23 cellular contexts compared by ENCODE assay signal in the genomic region with DNA sequence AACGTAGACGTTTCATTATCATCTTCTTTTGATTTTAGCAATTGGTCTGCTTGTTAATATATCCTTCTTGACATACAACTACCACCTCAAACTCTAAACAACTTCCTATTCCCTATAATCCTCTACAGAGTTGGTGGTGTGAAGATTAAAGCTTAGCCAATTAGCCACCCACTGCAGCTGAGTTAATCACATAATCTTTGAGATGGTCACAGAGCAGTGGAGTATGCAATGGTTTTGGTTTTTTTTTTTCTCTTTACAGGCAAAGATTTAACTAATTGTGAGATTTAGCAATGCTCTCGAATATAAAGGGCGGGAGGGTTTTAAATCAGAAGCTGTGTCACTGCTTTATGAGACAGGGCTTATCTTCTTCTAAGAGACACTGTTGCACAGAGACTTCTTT. TPM values are rescaled to one million over a fixed set of nuclear protein-coding genes. Genes with fewer than 3 reads are reported as not detected.
"Had no signal": no experiment of that assay in that cellular context is flagged by ENCODE, and none has a peak within 500 bp of the region (broad histone marks: within the 10 kb centered on the region; RNA-seq: fewer than 3 reads in every experiment).

No MANE protein-coding gene starts in this region.

- ATAC-seq: activated T-cell treated with anti-CD3 and anti-CD28 coated beads, Interleukin-2, amount 50 U/mL, for 72 hours; T-helper 17 cell had no signal

- H3K27me3 ChIP-seq: MG63 had no signal

- H3K4me3 Mint-ChIP-seq: activated CD4-positive, alpha-beta memory T cell treated with anti-CD3 and anti-CD28 coated beads for 36 hours; activated CD4-positive, alpha-beta T cell treated with anti-CD3 and anti-CD28 coated beads, Interleukin-2, amount 10 ng/mL, durations not matched to agents 7 days and 5 days; activated naive CD4-positive, alpha-beta T cell treated with anti-CD3 and anti-CD28 coated beads, Interleukin-2, amount 10 ng/mL, durations not matched to agents 7 days and 5 days; activated naive CD8-positive, alpha-beta T cell treated with anti-CD3 and anti-CD28 coated beads for 36 hours; activated T-cell treated with anti-CD3 and anti-CD28 coated beads, Interleukin-2, amount 50 U/mL, for 72 hours; T-helper 17 cell had no signal

- H3K4me3 ChIP-seq: MG63, PC-9 had no signal

- H2AFZ ChIP-seq: PC-9 had no signal

- H3K9me3 ChIP-seq: MG63 had no signal

- H3K27ac ChIP-seq: PC-9 had no signal

- H3K4me1 Mint-ChIP-seq: activated CD4-positive, alpha-beta T cell treated with anti-CD3 and anti-CD28 coated beads, Interleukin-2, amount 10 ng/mL, durations not matched to agents 7 days and 5 days; activated naive CD4-positive, alpha-beta T cell treated with anti-CD3 and anti-CD28 coated beads, Interleukin-2, amount 10 ng/mL, durations not matched to agents 7 days and 5 days; activated naive CD8-positive, alpha-beta T cell treated with anti-CD3 and anti-CD28 coated beads for 36 hours had no signal

- H3K4me2 ChIP-seq: PC-9 had no signal

- DNase-seq: activated CD4-positive, alpha-beta memory T cell treated with anti-CD3 and anti-CD28 coated beads for 36 hours; activated CD4-positive, alpha-beta T cell treated with anti-CD3 and anti-CD28 coated beads, Interleukin-2, amount 10 ng/mL, durations not matched to agents 7 days and 5 days; activated CD4-positive, CD25-positive, alpha-beta regulatory T cell; activated CD8-positive, alpha-beta memory T cell treated with anti-CD3 and anti-CD28 coated beads for 24 hours; activated gamma-delta T cell treated with Interleukin-2 at 50 U/mL for 16 hours; activated naive CD4-positive, alpha-beta T cell treated with anti-CD3 and anti-CD28 coated beads, Interleukin-2, amount 10 ng/mL, durations not matched to agents 7 days and 5 days; activated naive CD8-positive, alpha-beta T cell treated with anti-CD3 and anti-CD28 coated beads for 36 hours; activated T-cell treated with anti-CD3 and anti-CD28 coated beads, Interleukin-2, amount 50 U/mL, for 72 hours; MG63; NCI-H1105; NCI-H1436; NCI-H187; NCI-H2081; NCI-H510A treated with DMSO at 0.1 percent for 48 hours; NCI-H774; PC-9; SHP77 treated with DMSO at 0.1 percent for 48 hours; T-helper 17 cell; T-helper 9 cell had no signal

- H3K27ac Mint-ChIP-seq: activated CD4-positive, alpha-beta memory T cell treated with anti-CD3 and anti-CD28 coated beads for 36 hours; activated CD4-positive, alpha-beta T cell treated with anti-CD3 and anti-CD28 coated beads, Interleukin-2, amount 10 ng/mL, durations not matched to agents 7 days and 5 days; activated naive CD4-positive, alpha-beta T cell treated with anti-CD3 and anti-CD28 coated beads, Interleukin-2, amount 10 ng/mL, durations not matched to agents 7 days and 5 days; activated naive CD8-positive, alpha-beta T cell treated with anti-CD3 and anti-CD28 coated beads for 36 hours; activated T-cell treated with anti-CD3 and anti-CD28 coated beads, Interleukin-2, amount 50 U/mL, for 72 hours; activated T-helper 2 cell treated with anti-CD3 and anti-CD28 coated beads, Interferon-gamma antibody, Interleukin-2, Interleukin-4, amounts not matched to agents 10 μg/mL and 5 μg/mL and 100 μg/mL, durations not matched to agents 14 hours and 24 hours and 36 hours; T-helper 17 cell had no signal

- H3K9me3 Mint-ChIP-seq: activated CD4-positive, alpha-beta memory T cell treated with anti-CD3 and anti-CD28 coated beads for 36 hours; activated CD4-positive, alpha-beta T cell treated with anti-CD3 and anti-CD28 coated beads, Interleukin-2, amount 10 ng/mL, durations not matched to agents 7 days and 5 days; activated naive CD4-positive, alpha-beta T cell treated with anti-CD3 and anti-CD28 coated beads, Interleukin-2, amount 10 ng/mL, durations not matched to agents 7 days and 5 days; activated naive CD8-positive, alpha-beta T cell treated with anti-CD3 and anti-CD28 coated beads for 36 hours; activated T-cell treated with anti-CD3 and anti-CD28 coated beads, Interleukin-2, amount 50 U/mL, for 72 hours; activated T-helper 2 cell treated with anti-CD3 and anti-CD28 coated beads, Interferon-gamma antibody, Interleukin-2, Interleukin-4, amounts not matched to agents 10 μg/mL and 5 μg/mL and 100 μg/mL, durations not matched to agents 14 hours and 24 hours and 36 hours had no signal

- H3K27me3 Mint-ChIP-seq: activated CD4-positive, alpha-beta memory T cell treated with anti-CD3 and anti-CD28 coated beads for 36 hours; activated CD4-positive, alpha-beta T cell treated with anti-CD3 and anti-CD28 coated beads, Interleukin-2, amount 10 ng/mL, durations not matched to agents 7 days and 5 days; activated naive CD4-positive, alpha-beta T cell treated with anti-CD3 and anti-CD28 coated beads, Interleukin-2, amount 10 ng/mL, durations not matched to agents 7 days and 5 days; activated naive CD8-positive, alpha-beta T cell treated with anti-CD3 and anti-CD28 coated beads for 36 hours; T-helper 17 cell had no signal

- FAIRE-seq: TTC549 had no signal

- H3K36me3 ChIP-seq: MG63 had no signal

RNA-seq across cellular contexts. Expression of a gene that starts 37.8 kb away (rescaled TPM):
- total RNA-seq: activated CD4-positive, alpha-beta memory T cell treated with anti-CD3 and anti-CD28 coated beads for 36 hours; activated CD4-positive, alpha-beta T cell treated with anti-CD3 and anti-CD28 coated beads, Interleukin-2, amount 10 ng/mL, durations not matched to agents 7 days and 5 days; activated naive CD8-positive, alpha-beta T cell treated with anti-CD3 and anti-CD28 coated beads for 36 hours; activated T-helper 2 cell treated with anti-CD3 and anti-CD28 coated beads, Interferon-gamma antibody, Interleukin-2, Interleukin-4, amounts not matched to agents 10 μg/mL and 5 μg/mL and 100 μg/mL, durations not matched to agents 14 hours and 24 hours and 36 hours; cardiac septum; PC-9; SK-MEL-5; T-helper 17 cell had no signal
